1 cellular context compared by ENCODE assay signal in genomic region chr4:10102193-10102980, GRCh38.
TF ChIP-seq lines count a peak whose summit lies in the region.

No MANE protein-coding gene starts in this region.

TF ChIP-seq in GM23338, 12 proteins besides CTCF, POLR2A, EP300 and RAD21:
- no peak for TF ChIP-seq ZNF462 (CRISPR knock-in tag; IDR thresholded peaks at IDR 0.05)
- TF ChIP-seq NANOG (IDR thresholded peaks at IDR 0.05; ENCODE audit: borderline replicate concordance): no peak
- no peak for TF ChIP-seq POLR2AphosphoS5 (IDR thresholded peaks at IDR 0.05; ENCODE audit: low read depth)
- TF ChIP-seq JUNB (IDR thresholded peaks at IDR 0.05; ENCODE audit: unreplicated experiment): no peak
- no peak for TF ChIP-seq STAT1 (IDR thresholded peaks at IDR 0.05; ENCODE audit: unreplicated experiment)
